In genomic region chr2:224570328-224570993, GRCh38 we compare ENCODE assay signal across 11 cellular contexts. TPM values are rescaled to one million over a fixed set of nuclear protein-coding genes. Genes with fewer than 3 reads are reported as not detected.
DNase-seq lines count a peak whose midpoint lies in the region; ATAC-seq and TF ChIP-seq lines count a peak whose summit lies in the region.
"Had no signal": no experiment of that assay in that cellular context is flagged by ENCODE, and none has a peak within 500 bp of the region (broad histone marks: within the 10 kb centered on the region; RNA-seq: fewer than 3 reads in every experiment).

No MANE protein-coding gene starts in this region.

- peak overlapping the region in 1 of 2 donors; percentile 66 for H3K27ac Mint-ChIP-seq in activated naive CD4-positive, alpha-beta T cell treated with anti-CD3 and anti-CD28 coated beads, Interleukin-2, amount 50 U/mL, for 72 hours
- H3K27ac Mint-ChIP-seq: dendritic cell treated with granulocyte-macrophage colony-stimulating factor and Interleukin-4, amounts not matched to agents 40 ng/mL and 50 ng/mL, for 4 days had no signal

- no peak for TF ChIP-seq CTCF in fibroblast of mammary gland (conservative IDR thresholded peaks at IDR 0.05; ENCODE audit: control insufficient read depth, insufficient read depth, low read depth, low read length)
- TF ChIP-seq CTCF in esophagus squamous epithelium (IDR thresholded peaks at IDR 0.05): no peak

- H3K4me3 ChIP-seq in fibroblast of mammary gland (ENCODE audit: control insufficient read depth, low read depth, low read length): no peak overlapping the region
- no peak overlapping the region for H3K4me3 ChIP-seq in esophagus squamous epithelium

- no peaks in the 10 kb centered on the region for H3K27me3 ChIP-seq in esophagus squamous epithelium

- ATAC-seq in activated naive CD4-positive, alpha-beta T cell treated with anti-CD3 and anti-CD28 coated beads, Interleukin-2, amount 50 U/mL, for 72 hours: peak; percentile 82 to 88

- H3K27ac ChIP-seq in esophagus squamous epithelium: no peak overlapping the region
- H3K27ac ChIP-seq: HL-60 had no signal

- no peak for DNase-seq in activated naive CD4-positive, alpha-beta T cell treated with anti-CD3 and anti-CD28 coated beads, Interleukin-2, amount 50 U/mL, for 72 hours (ENCODE audit: low spot score in 2 of 2)
- DNase-seq in activated naive CD4-positive, alpha-beta T cell (lab: John Stamatoyannopoulos, UW): no peak
- DNase-seq in NCI-H446 treated with DMSO at 0.1 percent for 48 hours (lab: John Stamatoyannopoulos, UW): peak; percentile 85
- peak; percentile 73 for DNase-seq in fibroblast of mammary gland (ENCODE audit: low read depth)
- DNase-seq in stromal cell of bone marrow (ENCODE audit: low read depth): peak; percentile 53
- no peak for DNase-seq in NCI-H2107 treated with DMSO at 0.1 percent for 48 hours (lab: John Stamatoyannopoulos, UW; ENCODE audit: unreplicated experiment)
- DNase-seq in ecto neural progenitor cell (ENCODE audit: low spot score): no peak
- DNase-seq in esophagus squamous epithelium (lab: John Stamatoyannopoulos, UW): no peak
- DNase-seq: NCI-H748 treated with DMSO at 0.1 percent for 48 hours had no signal

- H3K9me3 Mint-ChIP-seq in activated naive CD4-positive, alpha-beta T cell treated with anti-CD3 and anti-CD28 coated beads, Interleukin-2, amount 50 U/mL, for 72 hours: peaks cover 5 to 9% of the 10 kb centered on the region in 2 donors
- H3K9me3 Mint-ChIP-seq: dendritic cell treated with granulocyte-macrophage colony-stimulating factor and Interleukin-4, amounts not matched to agents 40 ng/mL and 50 ng/mL, for 4 days had no signal

- intact Hi-C loops in esophagus squamous epithelium (cut with DNase I): no loop called here

- H3K4me1 ChIP-seq in esophagus squamous epithelium: peaks cover 7 to 79% (median 29%) of the 10 kb centered on the region in 3 donors

- no peak for TF ChIP-seq POLR2A in esophagus squamous epithelium (IDR thresholded peaks at IDR 0.05)

- peaks cover 0 to 9% (median 0%) of the 10 kb centered on the region in 3 donors for H3K9me3 ChIP-seq in esophagus squamous epithelium

- 53 to 62% methylated on average over 4 of the region's 4 CpGs for WGBS in esophagus squamous epithelium, 2 donors

- H3K36me3 Mint-ChIP-seq in activated naive CD4-positive, alpha-beta T cell treated with anti-CD3 and anti-CD28 coated beads, Interleukin-2, amount 50 U/mL, for 72 hours: peaks cover 7 to 34% of the 10 kb centered on the region in 2 donors

- peaks cover 0 to 14% (median 0%) of the 10 kb centered on the region in 3 donors for H3K36me3 ChIP-seq in esophagus squamous epithelium

RNA-seq across cellular contexts. Expression of gene CUL3, which starts 14.7 kb away (rescaled TPM):
- total RNA-seq in activated naive CD4-positive, alpha-beta T cell treated with anti-CD3 and anti-CD28 coated beads, Interleukin-2, amount 50 U/mL, for 72 hours: 100 to 1,000 TPM in 1 of 2 donors, 10 to 100 TPM in 1; 68.9 to 120 TPM
- 10 to 100 TPM; 59.7 to 91.4 (median 85.2) TPM for total RNA-seq in esophagus squamous epithelium

Comparison
In these comparisons a context has a peak if more than half of its experiments do, and no peak if none do; other contexts are left out.
1. DNase-seq: peak in NCI-H446 treated with DMSO at 0.1 percent for 48 hours (single experiment), fibroblast of mammary gland (single experiment) and stromal cell of bone marrow (single experiment); none in activated naive CD4-positive, alpha-beta T cell treated with anti-CD3 and anti-CD28 coated beads, Interleukin-2, amount 50 U/mL, for 72 hours (0 of 2), activated naive CD4-positive, alpha-beta T cell (0 of 4), NCI-H2107 treated with DMSO at 0.1 percent for 48 hours (single experiment), ecto neural progenitor cell (single experiment) and esophagus squamous epithelium (single experiment).